Comparison of ENCODE assay signal across 1 cellular context in genomic region chr13:93345642-93346220, GRCh38.
TF ChIP-seq lines count a peak whose summit lies in the region.

No MANE protein-coding gene starts in this region.

TF ChIP-seq in SK-N-SH, 30 proteins besides CTCF, POLR2A, EP300 and RAD21 (continued from another document):
- TF ChIP-seq MXI1 (IDR thresholded peaks at IDR 0.05; ENCODE audit: low read depth, low read length): no peak
